In genomic region chr12:76049575-76050251, GRCh38 we compare ENCODE assay signal across 1 cellular context.
TF ChIP-seq lines count a peak whose summit lies in the region.

No MANE protein-coding gene starts in this region.

TF ChIP-seq in HEK293, 187 proteins besides CTCF, POLR2A, EP300 and RAD21:
- TF ChIP-seq, protein P1, sequence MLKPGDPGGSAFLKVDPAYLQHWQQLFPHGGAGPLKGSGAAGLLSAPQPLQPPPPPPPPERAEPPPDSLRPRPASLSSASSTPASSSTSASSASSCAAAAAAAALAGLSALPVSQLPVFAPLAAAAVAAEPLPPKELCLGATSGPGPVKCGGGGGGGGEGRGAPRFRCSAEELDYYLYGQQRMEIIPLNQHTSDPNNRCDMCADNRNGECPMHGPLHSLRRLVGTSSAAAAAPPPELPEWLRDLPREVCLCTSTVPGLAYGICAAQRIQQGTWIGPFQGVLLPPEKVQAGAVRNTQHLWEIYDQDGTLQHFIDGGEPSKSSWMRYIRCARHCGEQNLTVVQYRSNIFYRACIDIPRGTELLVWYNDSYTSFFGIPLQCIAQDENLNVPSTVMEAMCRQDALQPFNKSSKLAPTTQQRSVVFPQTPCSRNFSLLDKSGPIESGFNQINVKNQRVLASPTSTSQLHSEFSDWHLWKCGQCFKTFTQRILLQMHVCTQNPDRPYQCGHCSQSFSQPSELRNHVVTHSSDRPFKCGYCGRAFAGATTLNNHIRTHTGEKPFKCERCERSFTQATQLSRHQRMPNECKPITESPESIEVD (tag by site-specific recombination; IDR thresholded peaks at IDR 0.05), result peak; percentile 55
- TF ChIP-seq ZNF776 (tag by site-specific recombination; IDR thresholded peaks at IDR 0.05; ENCODE audit: borderline replicate concordance) (no peak), ZNF629 (tag by site-specific recombination; IDR thresholded peaks at IDR 0.05) (peak; percentile 65), FEZF1 (tag by site-specific recombination; IDR thresholded peaks at IDR 0.05) (0 out of 2 replicates have a peak, but pooled peaks have one; percentile 12), KLF7 (tag by site-specific recombination; IDR thresholded peaks at IDR 0.05; ENCODE audit: borderline replicate concordance) (no peak), ATF2 (tag by site-specific recombination; IDR thresholded peaks at IDR 0.05; ENCODE audit: low read depth) (peak; percentile 11; the same call in 1 of the 2 replicates), ZNF10 (tag by site-specific recombination; IDR thresholded peaks at IDR 0.05) (peak; percentile 35; the same call in 1 of the 2 replicates)
- TF ChIP-seq, protein P2, sequence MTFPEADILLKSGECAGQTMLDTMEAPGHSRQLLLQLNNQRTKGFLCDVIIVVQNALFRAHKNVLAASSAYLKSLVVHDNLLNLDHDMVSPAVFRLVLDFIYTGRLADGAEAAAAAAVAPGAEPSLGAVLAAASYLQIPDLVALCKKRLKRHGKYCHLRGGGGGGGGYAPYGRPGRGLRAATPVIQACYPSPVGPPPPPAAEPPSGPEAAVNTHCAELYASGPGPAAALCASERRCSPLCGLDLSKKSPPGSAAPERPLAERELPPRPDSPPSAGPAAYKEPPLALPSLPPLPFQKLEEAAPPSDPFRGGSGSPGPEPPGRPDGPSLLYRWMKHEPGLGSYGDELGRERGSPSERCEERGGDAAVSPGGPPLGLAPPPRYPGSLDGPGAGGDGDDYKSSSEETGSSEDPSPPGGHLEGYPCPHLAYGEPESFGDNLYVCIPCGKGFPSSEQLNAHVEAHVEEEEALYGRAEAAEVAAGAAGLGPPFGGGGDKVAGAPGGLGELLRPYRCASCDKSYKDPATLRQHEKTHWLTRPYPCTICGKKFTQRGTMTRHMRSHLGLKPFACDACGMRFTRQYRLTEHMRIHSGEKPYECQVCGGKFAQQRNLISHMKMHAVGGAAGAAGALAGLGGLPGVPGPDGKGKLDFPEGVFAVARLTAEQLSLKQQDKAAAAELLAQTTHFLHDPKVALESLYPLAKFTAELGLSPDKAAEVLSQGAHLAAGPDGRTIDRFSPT (tag by site-specific recombination; IDR thresholded peaks at IDR 0.05), result 0 out of 2 replicates have a peak, but pooled peaks have one; percentile 16
- TF ChIP-seq, protein P3, sequence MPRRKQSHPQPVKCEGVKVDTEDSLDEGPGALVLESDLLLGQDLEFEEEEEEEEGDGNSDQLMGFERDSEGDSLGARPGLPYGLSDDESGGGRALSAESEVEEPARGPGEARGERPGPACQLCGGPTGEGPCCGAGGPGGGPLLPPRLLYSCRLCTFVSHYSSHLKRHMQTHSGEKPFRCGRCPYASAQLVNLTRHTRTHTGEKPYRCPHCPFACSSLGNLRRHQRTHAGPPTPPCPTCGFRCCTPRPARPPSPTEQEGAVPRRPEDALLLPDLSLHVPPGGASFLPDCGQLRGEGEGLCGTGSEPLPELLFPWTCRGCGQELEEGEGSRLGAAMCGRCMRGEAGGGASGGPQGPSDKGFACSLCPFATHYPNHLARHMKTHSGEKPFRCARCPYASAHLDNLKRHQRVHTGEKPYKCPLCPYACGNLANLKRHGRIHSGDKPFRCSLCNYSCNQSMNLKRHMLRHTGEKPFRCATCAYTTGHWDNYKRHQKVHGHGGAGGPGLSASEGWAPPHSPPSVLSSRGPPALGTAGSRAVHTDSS (tag by site-specific recombination; IDR thresholded peaks at IDR 0.05), result peak; percentile 71; the same call in 1 of the 2 replicates
